ENCODE assay signal across 8 cellular contexts in the genomic region with DNA sequence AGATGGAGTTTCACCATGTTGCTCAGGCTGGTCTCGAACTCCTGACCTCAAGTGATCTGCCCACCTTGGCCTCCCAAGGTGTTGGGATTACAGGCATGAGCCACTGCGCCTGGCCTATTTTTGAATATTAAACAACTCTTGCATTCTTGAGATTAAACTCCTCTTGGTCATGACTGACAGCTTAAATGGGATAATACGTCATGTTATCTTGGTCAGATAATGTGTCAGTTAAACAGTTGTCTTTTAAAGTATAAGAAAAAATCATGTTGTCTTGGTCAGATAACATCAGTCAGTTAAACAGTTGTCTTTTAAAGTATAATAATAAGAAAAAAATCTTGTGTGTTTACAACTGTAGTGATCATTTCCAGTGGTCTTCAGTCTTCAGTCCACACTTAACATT.
"Had no signal": no experiment of that assay in that cellular context is flagged by ENCODE, and none has a peak within 500 bp of the region (broad histone marks: within the 10 kb centered on the region; RNA-seq: fewer than 3 reads in every experiment).

No MANE protein-coding gene starts in this region.

- ATAC-seq: HCT116, HepG2 had no signal

- H3K36me3 ChIP-seq: HAP-1 had no signal

- DNase-seq: GM23248, GOT3, H7, HFFc6 had no signal

- H3K4me3 ChIP-seq: GM23248, HAP-1 had no signal

- H3K9ac ChIP-seq: GM23248 had no signal

- H3K4me1 ChIP-seq: HAP-1 had no signal

- FAIRE-seq: HepG2 had no signal

- H3K27ac ChIP-seq: GM23248, HL-60 had no signal

- H2AFZ ChIP-seq: GM23248 had no signal

- H3K9me3 ChIP-seq: HAP-1 had no signal
